ENCODE assay signal across 8 cellular contexts in the genomic region with DNA sequence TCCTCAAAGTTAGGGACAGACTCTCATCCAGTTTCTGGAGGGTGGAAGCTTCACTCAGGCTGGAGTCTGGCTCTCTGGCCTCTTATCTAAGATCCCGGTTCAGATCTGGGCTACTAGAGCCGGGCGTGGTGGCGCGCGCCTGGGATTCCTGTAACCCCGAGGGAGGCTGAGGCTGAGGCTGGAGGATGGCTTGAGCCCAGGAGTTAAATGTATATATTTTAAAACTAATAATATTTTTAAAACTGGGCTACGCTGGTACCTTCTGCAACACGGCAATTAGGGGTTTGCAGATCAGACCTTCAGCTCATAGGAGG. TPM values are rescaled to one million over a fixed set of nuclear protein-coding genes. Genes with fewer than 3 reads are reported as not detected.
DNase-seq lines count a peak whose midpoint lies in the region; ATAC-seq and TF ChIP-seq lines count a peak whose summit lies in the region.

No MANE protein-coding gene starts in this region.

- no peaks in the 10 kb centered on the region for H3K9me3 Mint-ChIP-seq in activated CD8-positive, alpha-beta T cell treated with anti-CD3 and anti-CD28 coated beads for 36 hours

- H3K36me3 ChIP-seq in HEK293 (ENCODE audit: control insufficient read depth in 2 of 2, insufficient read depth in 1 of 2, low read length in 2 of 2) (no peaks in the 10 kb centered on the region), iPS-15b (ENCODE audit: control insufficient read depth, insufficient read depth, low read length) (no peaks in the 10 kb centered on the region), smooth muscle cell (ENCODE audit: low read depth) (no peaks in the 10 kb centered on the region)

- POLR2A ChIA-PET in HEK293 (lab: Yijun Ruan, JAX): interaction anchor here (2.2 to 3.4 kb wide), 3 partner anchors 12 to 142 kb away, joined by 7 to 34 read pairs (median 9); a partner anchor contains a TSS
- POLR2A ChIA-PET in activated CD8-positive, alpha-beta T cell treated with anti-CD3 and anti-CD28 coated beads for 36 hours (lab: Charles Lee): interaction anchor here (1.3 to 3.7 kb wide), 5 partner anchors 15 to 145 kb away, joined by 3 to 22 read pairs (median 5); a partner anchor contains a TSS

- H3K4me2 ChIP-seq in smooth muscle cell: peak overlapping the region; percentile 95

- H3K4me3 ChIP-seq in HEK293 (ENCODE audit: low read depth, low read length) (peak overlapping the region; percentile 76), iPS-15b (ENCODE audit: low read depth, low read length) (peak overlapping the region; percentile 70), smooth muscle cell (peak overlapping the region; percentile 78)

- peaks cover under 1% of the 10 kb centered on the region for H4K20me1 ChIP-seq in smooth muscle cell (ENCODE audit: low read depth)

- intact Hi-C loops in activated CD8-positive, alpha-beta T cell treated with anti-CD3 and anti-CD28 coated beads for 36 hours (cut with micrococcal nuclease): no loop called here

- H3K36me3 Mint-ChIP-seq in activated CD8-positive, alpha-beta T cell treated with anti-CD3 and anti-CD28 coated beads for 36 hours (ENCODE audit: low read depth): peaks cover 11% of the 10 kb centered on the region

- no peaks in the 10 kb centered on the region for H3F3A ChIP-seq in smooth muscle cell (ENCODE audit: low read depth)

- H3K27me3 ChIP-seq in iPS-15b (ENCODE audit: control insufficient read depth, insufficient read depth, low read length): peaks cover 66% of the 10 kb centered on the region
- H3K27me3 ChIP-seq in smooth muscle cell (ENCODE audit: low read depth): peaks cover 18% of the 10 kb centered on the region

- no peak for DNase-seq in activated CD8-positive, alpha-beta T cell treated with anti-CD3 and anti-CD28 coated beads for 36 hours
- DNase-seq in smooth muscle cell (lab: John Stamatoyannopoulos, UW; ENCODE audit: unreplicated experiment) (no peak), NCI-H2081 (lab: John Stamatoyannopoulos, UW) (no peak), NCI-H2171 (lab: John Stamatoyannopoulos, UW) (no peak), NCI-H2081 treated with DMSO at 0.1 percent for 48 hours (lab: John Stamatoyannopoulos, UW) (no peak)

- 10% methylated on average over 9 of the region's 9 CpGs for WGBS in smooth muscle cell (ENCODE audit: low lambda C conversion rate)

- CTCF ChIA-PET in HEK293 (lab: Yijun Ruan, JAX): interaction anchor here (0.6 to 12.4 kb wide), 2 partner anchors 13 to 1228 kb away, joined by 4 to 171 read pairs; no protein-coding TSS in a partner anchor
- CTCF ChIA-PET in activated CD8-positive, alpha-beta T cell treated with anti-CD3 and anti-CD28 coated beads for 36 hours (lab: Charles Lee): interaction anchor here (1.2 to 9.4 kb wide), 2 partner anchors 9 to 13 kb away, joined by 3 to 147 read pairs; no protein-coding TSS in a partner anchor

- TF ChIP-seq CTCF in HEK293 (tag by site-specific recombination; IDR thresholded peaks at IDR 0.05) (no peak), smooth muscle cell (IDR thresholded peaks at IDR 0.05; ENCODE audit: borderline replicate concordance, insufficient read depth, poor library complexity, severe bottlenecking) (no peak)
- no peak for TF ChIP-seq CTCF in activated CD8-positive, alpha-beta T cell treated with anti-CD3 and anti-CD28 coated beads for 36 hours (IDR thresholded peaks at IDR 0.05)

- H3K27ac Mint-ChIP-seq in activated CD8-positive, alpha-beta T cell treated with anti-CD3 and anti-CD28 coated beads for 36 hours: peak overlapping the region; percentile 98

- ATAC-seq in activated CD8-positive, alpha-beta T cell treated with anti-CD3 and anti-CD28 coated beads for 36 hours: peak; percentile 1
- ATAC-seq in GM18870 (IDR thresholded peaks at IDR 0.05; ENCODE audit: unreplicated experiment): no peak

- H3K79me2 ChIP-seq in smooth muscle cell (ENCODE audit: low read depth): peaks cover 29% of the 10 kb centered on the region

- peaks cover 8% of the 10 kb centered on the region for H3K27me3 Mint-ChIP-seq in activated CD8-positive, alpha-beta T cell treated with anti-CD3 and anti-CD28 coated beads for 36 hours

- H2AFZ ChIP-seq in smooth muscle cell (ENCODE audit: low read depth): peak overlapping the region; percentile 96

- H3K9me3 ChIP-seq in HEK293 (ENCODE audit: control insufficient read depth, insufficient read depth, low read depth, low read length) (no peaks in the 10 kb centered on the region), iPS-15b (ENCODE audit: control insufficient read depth, insufficient read depth, low read length) (no peaks in the 10 kb centered on the region), smooth muscle cell (replicated peaks; ENCODE audit: low read depth) (no peaks in the 10 kb centered on the region)

- H3K4me1 ChIP-seq in HEK293 (ENCODE audit: control insufficient read depth, insufficient read depth, low read length) (peaks cover 4% of the 10 kb centered on the region; the same call in 1 of the 2 replicates), iPS-15b (ENCODE audit: control insufficient read depth, insufficient read depth, low read length) (no peaks in the 10 kb centered on the region), smooth muscle cell (ENCODE audit: low read depth) (peaks cover 11% of the 10 kb centered on the region)

- H3K4me3 Mint-ChIP-seq in activated CD8-positive, alpha-beta T cell treated with anti-CD3 and anti-CD28 coated beads for 36 hours: peak overlapping the region; percentile 96

- no peak overlapping the region for H3K9ac ChIP-seq in iPS-15b (ENCODE audit: low read depth, low read length)
- peak overlapping the region; percentile 69 for H3K9ac ChIP-seq in smooth muscle cell (ENCODE audit: low read depth)

- peaks cover 17% of the 10 kb centered on the region for H3K4me1 Mint-ChIP-seq in activated CD8-positive, alpha-beta T cell treated with anti-CD3 and anti-CD28 coated beads for 36 hours (ENCODE audit: low read depth)

- H3K27ac ChIP-seq in HEK293 (ENCODE audit: extremely low read depth, low read depth, low read length): peak overlapping the region; percentile 93
- peak overlapping the region; percentile 51 for H3K27ac ChIP-seq in smooth muscle cell (ENCODE audit: low read depth)

TF ChIP-seq in HEK293, 187 proteins besides CTCF, POLR2A, EP300 and RAD21:
- TF ChIP-seq ZNF146 (tag by site-specific recombination; IDR thresholded peaks at IDR 0.05) (no peak), ZNF391 (tag by site-specific recombination; IDR thresholded peaks at IDR 0.05; ENCODE audit: borderline replicate concordance, low read depth) (no peak), ZNF623 (tag by site-specific recombination; IDR thresholded peaks at IDR 0.05) (no peak), OSR2 (tag by site-specific recombination; IDR thresholded peaks at IDR 0.05) (no peak), ZNF239 (tag by site-specific recombination; IDR thresholded peaks at IDR 0.05) (no peak)
- TF ChIP-seq, protein P1, sequence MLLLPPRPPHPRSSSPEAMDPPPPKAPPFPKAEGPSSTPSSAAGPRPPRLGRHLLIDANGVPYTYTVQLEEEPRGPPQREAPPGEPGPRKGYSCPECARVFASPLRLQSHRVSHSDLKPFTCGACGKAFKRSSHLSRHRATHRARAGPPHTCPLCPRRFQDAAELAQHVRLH (tag by site-specific recombination; IDR thresholded peaks at IDR 0.05): no peak
- TF ChIP-seq, protein P2, sequence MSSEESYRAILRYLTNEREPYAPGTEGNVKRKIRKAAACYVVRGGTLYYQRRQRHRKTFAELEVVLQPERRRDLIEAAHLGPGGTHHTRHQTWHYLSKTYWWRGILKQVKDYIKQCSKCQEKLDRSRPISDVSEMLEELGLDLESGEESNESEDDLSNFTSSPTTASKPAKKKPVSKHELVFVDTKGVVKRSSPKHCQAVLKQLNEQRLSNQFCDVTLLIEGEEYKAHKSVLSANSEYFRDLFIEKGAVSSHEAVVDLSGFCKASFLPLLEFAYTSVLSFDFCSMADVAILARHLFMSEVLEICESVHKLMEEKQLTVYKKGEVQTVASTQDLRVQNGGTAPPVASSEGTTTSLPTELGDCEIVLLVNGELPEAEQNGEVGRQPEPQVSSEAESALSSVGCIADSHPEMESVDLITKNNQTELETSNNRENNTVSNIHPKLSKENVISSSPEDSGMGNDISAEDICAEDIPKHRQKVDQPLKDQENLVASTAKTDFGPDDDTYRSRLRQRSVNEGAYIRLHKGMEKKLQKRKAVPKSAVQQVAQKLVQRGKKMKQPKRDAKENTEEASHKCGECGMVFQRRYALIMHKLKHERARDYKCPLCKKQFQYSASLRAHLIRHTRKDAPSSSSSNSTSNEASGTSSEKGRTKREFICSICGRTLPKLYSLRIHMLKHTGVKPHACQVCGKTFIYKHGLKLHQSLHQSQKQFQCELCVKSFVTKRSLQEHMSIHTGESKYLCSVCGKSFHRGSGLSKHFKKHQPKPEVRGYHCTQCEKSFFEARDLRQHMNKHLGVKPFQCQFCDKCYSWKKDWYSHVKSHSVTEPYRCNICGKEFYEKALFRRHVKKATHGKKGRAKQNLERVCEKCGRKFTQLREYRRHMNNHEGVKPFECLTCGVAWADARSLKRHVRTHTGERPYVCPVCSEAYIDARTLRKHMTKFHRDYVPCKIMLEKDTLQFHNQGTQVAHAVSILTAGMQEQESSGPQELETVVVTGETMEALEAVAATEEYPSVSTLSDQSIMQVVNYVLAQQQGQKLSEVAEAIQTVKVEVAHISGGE (tag by site-specific recombination; conservative IDR thresholded peaks at IDR 0.05; ENCODE audit: low read depth): no peak
- TF ChIP-seq, protein P3, sequence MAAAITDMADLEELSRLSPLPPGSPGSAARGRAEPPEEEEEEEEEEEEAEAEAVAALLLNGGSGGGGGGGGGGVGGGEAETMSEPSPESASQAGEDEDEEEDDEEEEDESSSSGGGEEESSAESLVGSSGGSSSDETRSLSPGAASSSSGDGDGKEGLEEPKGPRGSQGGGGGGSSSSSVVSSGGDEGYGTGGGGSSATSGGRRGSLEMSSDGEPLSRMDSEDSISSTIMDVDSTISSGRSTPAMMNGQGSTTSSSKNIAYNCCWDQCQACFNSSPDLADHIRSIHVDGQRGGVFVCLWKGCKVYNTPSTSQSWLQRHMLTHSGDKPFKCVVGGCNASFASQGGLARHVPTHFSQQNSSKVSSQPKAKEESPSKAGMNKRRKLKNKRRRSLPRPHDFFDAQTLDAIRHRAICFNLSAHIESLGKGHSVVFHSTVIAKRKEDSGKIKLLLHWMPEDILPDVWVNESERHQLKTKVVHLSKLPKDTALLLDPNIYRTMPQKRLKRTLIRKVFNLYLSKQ (tag by site-specific recombination; IDR thresholded peaks at IDR 0.05; ENCODE audit: borderline replicate concordance): no peak
TF ChIP-seq in HEK293: peak in this region for 0.

RNA-seq across cellular contexts. Expression of a gene that starts 0.7 kb away (rescaled TPM):
- total RNA-seq in activated CD8-positive, alpha-beta T cell treated with anti-CD3 and anti-CD28 coated beads for 36 hours: 1 to 10 TPM; 8.5 to 9.5 TPM
- 2.3 and 5.0 TPM in 2 replicates for total RNA-seq in smooth muscle cell
- polyA plus RNA-seq in smooth muscle cell: 4.3 and 5.0 TPM in 2 replicates

RNA-seq across cellular contexts. Expression of a gene that starts 26.9 kb away (rescaled TPM):
- not detected for total RNA-seq in activated CD8-positive, alpha-beta T cell treated with anti-CD3 and anti-CD28 coated beads for 36 hours
- total RNA-seq in smooth muscle cell: not detected in 2 replicates
- not detected in 2 replicates for polyA plus RNA-seq in smooth muscle cell

RNA-seq across cellular contexts. Expression of a gene that starts 38.8 kb away (rescaled TPM):
- 100 to 1,000 TPM; 469 to 479 TPM for total RNA-seq in activated CD8-positive, alpha-beta T cell treated with anti-CD3 and anti-CD28 coated beads for 36 hours
- total RNA-seq in smooth muscle cell: 245 and 250 TPM in 2 replicates
- polyA plus RNA-seq in smooth muscle cell: 281 and 296 TPM in 2 replicates
